8 cellular contexts compared by ENCODE assay signal in genomic region chr19:48506138-48506733, GRCh38. TPM values are rescaled to one million over a fixed set of nuclear protein-coding genes. Genes with fewer than 3 reads are reported as not detected.
DNase-seq lines count a peak whose midpoint lies in the region; FAIRE-seq and TF ChIP-seq lines count a peak whose summit lies in the region.

No MANE protein-coding gene starts in this region.

- intact Hi-C loops in endothelial cell of umbilical vein (cut with micrococcal nuclease) = loop anchor here (1.0 kb wide), 2 partner anchors 78 to 83 kb away; no protein-coding TSS in a partner anchor

- H3K9me3 ChIP-seq in BE2C (no peaks in the 10 kb centered on the region), OCI-LY3 (ENCODE audit: insufficient read depth, low read length) (no peaks in the 10 kb centered on the region), endothelial cell of umbilical vein (replicated peaks; ENCODE audit: control insufficient read depth, insufficient read depth, low read length) (no peaks in the 10 kb centered on the region), small intestine (ENCODE audit: control insufficient read depth, low read depth) (no peaks in the 10 kb centered on the region)

- H2AFZ ChIP-seq in OCI-LY3 (ENCODE audit: low read depth, low read length) = no peak overlapping the region
- H2AFZ ChIP-seq in endothelial cell of umbilical vein (ENCODE audit: low read depth, low read length) = no peak overlapping the region

- H4K20me1 ChIP-seq in OCI-LY3 (ENCODE audit: insufficient read depth, low read length) (no peaks in the 10 kb centered on the region), endothelial cell of umbilical vein (replicated peaks; ENCODE audit: control insufficient read depth, extremely low read depth, insufficient read depth, low read length) (no peaks in the 10 kb centered on the region)

- no peaks in the 10 kb centered on the region; the same call in 1 of the 2 replicates for H3K27me3 ChIP-seq in BE2C
- no peaks in the 10 kb centered on the region for H3K27me3 ChIP-seq in OCI-LY3 (ENCODE audit: low read depth, low read length)
- H3K27me3 ChIP-seq in endothelial cell of umbilical vein (ENCODE audit: control insufficient read depth in 2 of 2, insufficient read depth in 2 of 2, low read length in 2 of 2) = peaks cover 0 to 4% of the 10 kb centered on the region in 2 experiments
- H3K27me3 ChIP-seq in small intestine (ENCODE audit: control insufficient read depth in 2 of 2, insufficient read depth in 2 of 2, low read length in 2 of 2) = no peaks in the 10 kb centered on the region

- no TSS peak for BruUV-seq in endothelial cell of umbilical vein (replicated peaks; lab: Mats Ljungman, UMichigan)

- no peak for DNase-seq in BE2C
- peak; percentile 75 for DNase-seq in GM13977 (ENCODE audit: low spot score)
- DNase-seq in endothelial cell of umbilical vein (ENCODE audit: low read depth, low spot score) = no peak
- DNase-seq in small intestine = peak; percentile 72
- no peak for DNase-seq in NCI-H1048 (lab: John Stamatoyannopoulos, UW)
- DNase-seq in inferior parietal cortex (ENCODE audit: extremely low spot score) = no peak
- no peak for DNase-seq in activated CD4-positive, CD25-positive, alpha-beta regulatory T cell treated with anti-CD3 and anti-CD28 coated beads, Interleukin-2, amount 50 U/mL, for 72 hours

- POLR2A ChIA-PET in endothelial cell of umbilical vein (lab: Charles Lee) = interaction anchor here (0.7 kb wide), 1 partner anchor 78 kb away, joined by 3 read pairs; no protein-coding TSS in a partner anchor

- H3K9me1 ChIP-seq in endothelial cell of umbilical vein (replicated peaks; ENCODE audit: control insufficient read depth, extremely low read depth, insufficient read depth, low read length) = no peaks in the 10 kb centered on the region

- H3K36me3 ChIP-seq in BE2C (no peaks in the 10 kb centered on the region), OCI-LY3 (replicated peaks; ENCODE audit: low read depth, low read length) (no peaks in the 10 kb centered on the region), endothelial cell of umbilical vein (ENCODE audit: control insufficient read depth in 2 of 2, extremely low read depth in 1 of 2, insufficient read depth in 2 of 2, low read length in 2 of 2) (no peaks in the 10 kb centered on the region), small intestine (ENCODE audit: control insufficient read depth in 2 of 2, insufficient read depth in 2 of 2, low read length in 2 of 2) (no peaks in the 10 kb centered on the region)

- in situ Hi-C loops in GM13977 (cut with MboI; ENCODE audit: low pct_unique_long_range_greater_than_20kb, low sequenced_read_pairs, unreplicated experiment) = loop anchor here (5.0 kb wide), 1 partner anchor 81 kb away; no protein-coding TSS in a partner anchor

- no peak overlapping the region for H3K4me2 ChIP-seq in OCI-LY3 (ENCODE audit: low read length)
- no peak overlapping the region for H3K4me2 ChIP-seq in endothelial cell of umbilical vein (ENCODE audit: insufficient read depth, low read length)

- CTCF ChIA-PET in endothelial cell of umbilical vein (lab: Charles Lee) = interaction anchor here (0.6 to 8.3 kb wide), 33 partner anchors 10 to 338 kb away, joined by 3 to 507 read pairs (median 4); partner anchors contain the start of genes GRIN2D and SULT2B1

- H3K4me1 ChIP-seq in BE2C (0 out of 2 replicates have a peak, but pooled peaks cover 6% of the 10 kb centered on the region), OCI-LY3 (ENCODE audit: low read length) (peaks cover 14% of the 10 kb centered on the region), endothelial cell of umbilical vein (ENCODE audit: control insufficient read depth, extremely low read depth, insufficient read depth, low read length) (no peaks in the 10 kb centered on the region), small intestine (ENCODE audit: control insufficient read depth in 2 of 2, insufficient read depth in 1 of 2, low read depth in 1 of 2, low read length in 1 of 2) (peaks cover 0 to 2% of the 10 kb centered on the region in 2 donors)

- no peak overlapping the region for H3K4me3 ChIP-seq in BE2C (ENCODE audit: low read depth, low read length)
- no peak overlapping the region for H3K4me3 ChIP-seq in OCI-LY3 (ENCODE audit: low read length)
- H3K4me3 ChIP-seq in endothelial cell of umbilical vein (replicated peaks in 1 of 3; ENCODE audit: insufficient read depth in 1 of 3, low read depth in 1 of 3, low read length in 3 of 3) = no peak overlapping the region
- H3K4me3 ChIP-seq in small intestine (ENCODE audit: low read depth in 1 of 2, low read length in 2 of 2) = no peak overlapping the region

- FAIRE-seq in endothelial cell of umbilical vein (lab: Jason Lieb, UNC) (peak; percentile 77), small intestine (lab: Jason Lieb, UNC) (no peak)

- no peak for TF ChIP-seq POLR2A in endothelial cell of umbilical vein (IDR thresholded peaks at IDR 0.05; ENCODE audit: low read depth, low read length)

- no peaks in the 10 kb centered on the region for H3K79me2 ChIP-seq in OCI-LY3 (ENCODE audit: low read length)
- no peaks in the 10 kb centered on the region for H3K79me2 ChIP-seq in endothelial cell of umbilical vein (ENCODE audit: control insufficient read depth, insufficient read depth, low read length)

- dilution Hi-C loops in endothelial cell of umbilical vein (cut with MboI; ENCODE audit: extremely low pct_ligation_motif_present, low sequenced_read_pairs) = no loop called here

- H3K27ac ChIP-seq in OCI-LY3 (ENCODE audit: low read length) = no peak overlapping the region
- H3K27ac ChIP-seq in endothelial cell of umbilical vein (ENCODE audit: insufficient read depth, low read depth, low read length) = no peak overlapping the region
- H3K27ac ChIP-seq in small intestine (ENCODE audit: low read depth in 1 of 2, low read length in 1 of 2) = no peak overlapping the region

- TF ChIP-seq CTCF in BE2C (IDR thresholded peaks at IDR 0.05; ENCODE audit: low read depth, low read length) = peak; percentile 51
- peak; percentile 49 for TF ChIP-seq CTCF in GM13977 (IDR thresholded peaks at IDR 0.05; ENCODE audit: extremely low read depth, insufficient read depth, missing control alignments)
- peak; percentile 64 for TF ChIP-seq CTCF in OCI-LY3 (IDR thresholded peaks at IDR 0.05; ENCODE audit: low read depth, low read length)
- peak; percentile 30 to 35 for TF ChIP-seq CTCF in endothelial cell of umbilical vein (IDR thresholded peaks at IDR 0.05; ENCODE audit: extremely low read depth in 1 of 2, insufficient read depth in 1 of 2, low read depth in 1 of 2, low read length in 2 of 2)

- WGBS in small intestine, 3 donors = 87 to 96% (median 94%) methylated on average over 5 of the region's 5 CpGs

- H3K9ac ChIP-seq in OCI-LY3 (ENCODE audit: low read length) (no peak overlapping the region), endothelial cell of umbilical vein (replicated peaks; ENCODE audit: extremely low read depth, insufficient read depth, low read length) (no peak overlapping the region)

RNA-seq across cellular contexts. Expression of gene LMTK3, which starts 5.4 kb away (rescaled TPM):
- 6.4 TPM for polyA plus RNA-seq in BE2C (2012; ENCODE audit: insufficient read depth, insufficient read length, low read depth)
- total RNA-seq in endothelial cell of umbilical vein = 0.11 TPM in 1 of 2 replicates, not detected in the other
- polyA plus RNA-seq in endothelial cell of umbilical vein (0.05 and 0.14 TPM in 2 replicates), small intestine (1 to 10 TPM; 3.6 to 7.3 (median 6.9) TPM)
- 0.01 TPM in 1 of 2 replicates, not detected in the other for polyA plus RNA-seq in endothelial cell of umbilical vein (2011; cell fraction: cytosol; rRNA removed)
- polyA plus RNA-seq in endothelial cell of umbilical vein (2011; cell fraction: nucleus; rRNA removed) = 0.04 TPM in 1 of 2 replicates, not detected in the other
- polyA plus RNA-seq in endothelial cell of umbilical vein (2012) = 0.16 and 0.35 TPM in 2 replicates
- polyA minus RNA-seq in endothelial cell of umbilical vein = not detected in 2 replicates
- 0.51 TPM for polyA minus RNA-seq in endothelial cell of umbilical vein (2011; cell fraction: cytosol; rRNA and poly(A)+ RNA removed)
- polyA minus RNA-seq in endothelial cell of umbilical vein (2011; cell fraction: nucleus; rRNA and poly(A)+ RNA removed) = 0.24 TPM in 1 of 2 replicates, not detected in the other

RNA-seq across cellular contexts. Expression of gene CYTH2, which starts 37.1 kb away (rescaled TPM):
- polyA plus RNA-seq in BE2C (2012; ENCODE audit: insufficient read depth, insufficient read length, low read depth) = 97.8 TPM
- total RNA-seq in endothelial cell of umbilical vein = 119 and 125 TPM in 2 replicates
- polyA plus RNA-seq in endothelial cell of umbilical vein = 98.4 and 98.6 TPM in 2 replicates
- 91.8 and 108 TPM in 2 replicates for polyA plus RNA-seq in endothelial cell of umbilical vein (2011; cell fraction: cytosol; rRNA removed)
- polyA plus RNA-seq in endothelial cell of umbilical vein (2011; cell fraction: nucleus; rRNA removed) = 309 and 317 TPM in 2 replicates
- 61.0 and 67.4 TPM in 2 replicates for polyA plus RNA-seq in endothelial cell of umbilical vein (2012)
- 85.6 and 95.7 TPM in 2 replicates for polyA minus RNA-seq in endothelial cell of umbilical vein
- polyA minus RNA-seq in endothelial cell of umbilical vein (2011; cell fraction: cytosol; rRNA and poly(A)+ RNA removed) = 14.1 TPM
- polyA minus RNA-seq in endothelial cell of umbilical vein (2011; cell fraction: nucleus; rRNA and poly(A)+ RNA removed) = 109 and 123 TPM in 2 replicates
- 10 to 100 TPM; 44.3 to 55.1 (median 54.6) TPM for polyA plus RNA-seq in small intestine

RNA-seq across cellular contexts. Expression of gene SULT2B1, which starts 45.7 kb away (rescaled TPM):
- not detected for polyA plus RNA-seq in BE2C (2012; ENCODE audit: insufficient read depth, insufficient read length, low read depth)
- total RNA-seq in endothelial cell of umbilical vein = not detected in 2 replicates
- polyA plus RNA-seq in endothelial cell of umbilical vein = not detected in 2 replicates
- polyA plus RNA-seq in endothelial cell of umbilical vein (2011; cell fraction: cytosol; rRNA removed) = not detected in 2 replicates
- polyA plus RNA-seq in endothelial cell of umbilical vein (2011; cell fraction: nucleus; rRNA removed) = not detected in 2 replicates
- 0.19 and 0.20 TPM in 2 replicates for polyA plus RNA-seq in endothelial cell of umbilical vein (2012)
- not detected in 2 replicates for polyA minus RNA-seq in endothelial cell of umbilical vein
- polyA minus RNA-seq in endothelial cell of umbilical vein (2011; cell fraction: cytosol; rRNA and poly(A)+ RNA removed) = not detected
- polyA minus RNA-seq in endothelial cell of umbilical vein (2011; cell fraction: nucleus; rRNA and poly(A)+ RNA removed) = not detected in 2 replicates
- polyA plus RNA-seq in small intestine = 10 to 100 TPM; 12.0 to 28.1 (median 12.5) TPM

RNA-seq across cellular contexts. Expression of gene KCNJ14, which starts 50.9 kb away (rescaled TPM):
- 4.9 TPM for polyA plus RNA-seq in BE2C (2012; ENCODE audit: insufficient read depth, insufficient read length, low read depth)
- total RNA-seq in endothelial cell of umbilical vein = 0.92 and 1.4 TPM in 2 replicates
- polyA plus RNA-seq in endothelial cell of umbilical vein = 0.26 and 0.32 TPM in 2 replicates
- polyA plus RNA-seq in endothelial cell of umbilical vein (2011; cell fraction: cytosol; rRNA removed) = 0.20 and 0.22 TPM in 2 replicates
- polyA plus RNA-seq in endothelial cell of umbilical vein (2011; cell fraction: nucleus; rRNA removed) = 1.5 and 1.7 TPM in 2 replicates
- polyA plus RNA-seq in endothelial cell of umbilical vein (2012) = 0.27 and 0.33 TPM in 2 replicates
- polyA minus RNA-seq in endothelial cell of umbilical vein = 0.62 and 0.80 TPM in 2 replicates
- polyA minus RNA-seq in endothelial cell of umbilical vein (2011; cell fraction: cytosol; rRNA and poly(A)+ RNA removed) = 1.7 TPM
- 1.3 and 1.7 TPM in 2 replicates for polyA minus RNA-seq in endothelial cell of umbilical vein (2011; cell fraction: nucleus; rRNA and poly(A)+ RNA removed)
- under 1 TPM; 0.22 to 0.43 (median 0.27) TPM for polyA plus RNA-seq in small intestine

Comparison
In these comparisons a context has a peak if more than half of its experiments do, and no peak if none do; other contexts are left out.
1. DNase-seq: peak in GM13977 (single experiment) and small intestine (single experiment); none in BE2C (single experiment), endothelial cell of umbilical vein (single experiment), NCI-H1048 (single experiment), inferior parietal cortex (single experiment) and activated CD4-positive, CD25-positive, alpha-beta regulatory T cell treated with anti-CD3 and anti-CD28 coated beads, Interleukin-2, amount 50 U/mL, for 72 hours (single experiment).
2. RNA of gene SULT2B1, which starts 45.7 kb away (polyA plus RNA-seq): 12.0 to 28.1 TPM in small intestine; 0.19 to 0.20 TPM in endothelial cell of umbilical vein; every median in the first group is over 10 times any median in the second.
3. Peak in every context shown above with its lines, with median percentiles within 50 percentile points of each other: CTCF ChIP-seq.